Comparison of ENCODE assay signal across 1 cellular context in the genomic region with DNA sequence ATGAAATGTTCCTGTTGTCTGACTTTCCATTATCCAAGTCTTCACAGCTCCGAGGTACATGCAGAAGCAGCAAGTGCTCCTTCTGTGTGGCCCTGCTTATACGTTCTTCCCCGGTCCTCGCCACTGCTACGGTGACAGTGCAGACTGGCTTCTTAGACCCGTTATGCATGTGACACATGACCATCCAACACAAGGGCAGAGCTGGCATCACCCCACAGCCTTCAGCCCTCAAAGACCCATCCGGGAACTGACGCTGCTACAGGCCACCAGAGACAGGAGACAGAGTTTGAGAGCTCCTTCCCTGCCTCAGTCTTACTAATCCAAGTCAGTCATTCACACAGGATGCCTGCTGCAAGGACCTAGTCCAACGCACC.
TF ChIP-seq lines count a peak whose summit lies in the region.

No MANE protein-coding gene starts in this region.

TF ChIP-seq in H1, 55 proteins besides CTCF, POLR2A, EP300 and RAD21 (continued from another document):
- TF ChIP-seq, protein P1, sequence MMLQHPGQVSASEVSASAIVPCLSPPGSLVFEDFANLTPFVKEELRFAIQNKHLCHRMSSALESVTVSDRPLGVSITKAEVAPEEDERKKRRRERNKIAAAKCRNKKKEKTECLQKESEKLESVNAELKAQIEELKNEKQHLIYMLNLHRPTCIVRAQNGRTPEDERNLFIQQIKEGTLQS (IDR thresholded peaks at IDR 0.05; ENCODE audit: insufficient read depth, low read depth, low read length), result no peak
- TF ChIP-seq BCL11A (IDR thresholded peaks at IDR 0.05; ENCODE audit: low read depth in 2 of 2, low read length in 2 of 2) (no peak), POLR2AphosphoS5 (IDR thresholded peaks at IDR 0.05; ENCODE audit: low read depth, low read length) (no peak), GTF2F1 (IDR thresholded peaks at IDR 0.05; ENCODE audit: borderline replicate concordance, low read depth, low read length) (no peak), SP1 (IDR thresholded peaks at IDR 0.05; ENCODE audit: low read depth, low read length) (no peak), CHD2 (IDR thresholded peaks at IDR 0.05; ENCODE audit: low read length) (no peak), ASH2L (IDR thresholded peaks at IDR 0.05; ENCODE audit: low read length) (no peak), JUN (IDR thresholded peaks at IDR 0.05; ENCODE audit: low read depth, low read length) (no peak), SRF (IDR thresholded peaks at IDR 0.05; ENCODE audit: low read depth, low read length) (no peak), RBBP5 (IDR thresholded peaks at IDR 0.05; ENCODE audit: borderline replicate concordance, low read depth, low read length) (no peak)
- TF ChIP-seq, protein P2, sequence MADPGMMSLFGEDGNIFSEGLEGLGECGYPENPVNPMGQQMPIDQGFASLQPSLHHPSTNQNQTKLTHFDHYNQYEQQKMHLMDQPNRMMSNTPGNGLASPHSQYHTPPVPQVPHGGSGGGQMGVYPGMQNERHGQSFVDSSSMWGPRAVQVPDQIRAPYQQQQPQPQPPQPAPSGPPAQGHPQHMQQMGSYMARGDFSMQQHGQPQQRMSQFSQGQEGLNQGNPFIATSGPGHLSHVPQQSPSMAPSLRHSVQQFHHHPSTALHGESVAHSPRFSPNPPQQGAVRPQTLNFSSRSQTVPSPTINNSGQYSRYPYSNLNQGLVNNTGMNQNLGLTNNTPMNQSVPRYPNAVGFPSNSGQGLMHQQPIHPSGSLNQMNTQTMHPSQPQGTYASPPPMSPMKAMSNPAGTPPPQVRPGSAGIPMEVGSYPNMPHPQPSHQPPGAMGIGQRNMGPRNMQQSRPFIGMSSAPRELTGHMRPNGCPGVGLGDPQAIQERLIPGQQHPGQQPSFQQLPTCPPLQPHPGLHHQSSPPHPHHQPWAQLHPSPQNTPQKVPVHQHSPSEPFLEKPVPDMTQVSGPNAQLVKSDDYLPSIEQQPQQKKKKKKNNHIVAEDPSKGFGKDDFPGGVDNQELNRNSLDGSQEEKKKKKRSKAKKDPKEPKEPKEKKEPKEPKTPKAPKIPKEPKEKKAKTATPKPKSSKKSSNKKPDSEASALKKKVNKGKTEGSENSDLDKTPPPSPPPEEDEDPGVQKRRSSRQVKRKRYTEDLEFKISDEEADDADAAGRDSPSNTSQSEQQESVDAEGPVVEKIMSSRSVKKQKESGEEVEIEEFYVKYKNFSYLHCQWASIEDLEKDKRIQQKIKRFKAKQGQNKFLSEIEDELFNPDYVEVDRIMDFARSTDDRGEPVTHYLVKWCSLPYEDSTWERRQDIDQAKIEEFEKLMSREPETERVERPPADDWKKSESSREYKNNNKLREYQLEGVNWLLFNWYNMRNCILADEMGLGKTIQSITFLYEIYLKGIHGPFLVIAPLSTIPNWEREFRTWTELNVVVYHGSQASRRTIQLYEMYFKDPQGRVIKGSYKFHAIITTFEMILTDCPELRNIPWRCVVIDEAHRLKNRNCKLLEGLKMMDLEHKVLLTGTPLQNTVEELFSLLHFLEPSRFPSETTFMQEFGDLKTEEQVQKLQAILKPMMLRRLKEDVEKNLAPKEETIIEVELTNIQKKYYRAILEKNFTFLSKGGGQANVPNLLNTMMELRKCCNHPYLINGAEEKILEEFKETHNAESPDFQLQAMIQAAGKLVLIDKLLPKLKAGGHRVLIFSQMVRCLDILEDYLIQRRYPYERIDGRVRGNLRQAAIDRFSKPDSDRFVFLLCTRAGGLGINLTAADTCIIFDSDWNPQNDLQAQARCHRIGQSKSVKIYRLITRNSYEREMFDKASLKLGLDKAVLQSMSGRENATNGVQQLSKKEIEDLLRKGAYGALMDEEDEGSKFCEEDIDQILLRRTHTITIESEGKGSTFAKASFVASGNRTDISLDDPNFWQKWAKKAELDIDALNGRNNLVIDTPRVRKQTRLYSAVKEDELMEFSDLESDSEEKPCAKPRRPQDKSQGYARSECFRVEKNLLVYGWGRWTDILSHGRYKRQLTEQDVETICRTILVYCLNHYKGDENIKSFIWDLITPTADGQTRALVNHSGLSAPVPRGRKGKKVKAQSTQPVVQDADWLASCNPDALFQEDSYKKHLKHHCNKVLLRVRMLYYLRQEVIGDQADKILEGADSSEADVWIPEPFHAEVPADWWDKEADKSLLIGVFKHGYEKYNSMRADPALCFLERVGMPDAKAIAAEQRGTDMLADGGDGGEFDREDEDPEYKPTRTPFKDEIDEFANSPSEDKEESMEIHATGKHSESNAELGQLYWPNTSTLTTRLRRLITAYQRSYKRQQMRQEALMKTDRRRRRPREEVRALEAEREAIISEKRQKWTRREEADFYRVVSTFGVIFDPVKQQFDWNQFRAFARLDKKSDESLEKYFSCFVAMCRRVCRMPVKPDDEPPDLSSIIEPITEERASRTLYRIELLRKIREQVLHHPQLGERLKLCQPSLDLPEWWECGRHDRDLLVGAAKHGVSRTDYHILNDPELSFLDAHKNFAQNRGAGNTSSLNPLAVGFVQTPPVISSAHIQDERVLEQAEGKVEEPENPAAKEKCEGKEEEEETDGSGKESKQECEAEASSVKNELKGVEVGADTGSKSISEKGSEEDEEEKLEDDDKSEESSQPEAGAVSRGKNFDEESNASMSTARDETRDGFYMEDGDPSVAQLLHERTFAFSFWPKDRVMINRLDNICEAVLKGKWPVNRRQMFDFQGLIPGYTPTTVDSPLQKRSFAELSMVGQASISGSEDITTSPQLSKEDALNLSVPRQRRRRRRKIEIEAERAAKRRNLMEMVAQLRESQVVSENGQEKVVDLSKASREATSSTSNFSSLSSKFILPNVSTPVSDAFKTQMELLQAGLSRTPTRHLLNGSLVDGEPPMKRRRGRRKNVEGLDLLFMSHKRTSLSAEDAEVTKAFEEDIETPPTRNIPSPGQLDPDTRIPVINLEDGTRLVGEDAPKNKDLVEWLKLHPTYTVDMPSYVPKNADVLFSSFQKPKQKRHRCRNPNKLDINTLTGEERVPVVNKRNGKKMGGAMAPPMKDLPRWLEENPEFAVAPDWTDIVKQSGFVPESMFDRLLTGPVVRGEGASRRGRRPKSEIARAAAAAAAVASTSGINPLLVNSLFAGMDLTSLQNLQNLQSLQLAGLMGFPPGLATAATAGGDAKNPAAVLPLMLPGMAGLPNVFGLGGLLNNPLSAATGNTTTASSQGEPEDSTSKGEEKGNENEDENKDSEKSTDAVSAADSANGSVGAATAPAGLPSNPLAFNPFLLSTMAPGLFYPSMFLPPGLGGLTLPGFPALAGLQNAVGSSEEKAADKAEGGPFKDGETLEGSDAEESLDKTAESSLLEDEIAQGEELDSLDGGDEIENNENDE (IDR thresholded peaks at IDR 0.05; ENCODE audit: insufficient replicate concordance, low read length), result no peak
- TF ChIP-seq, protein P3, sequence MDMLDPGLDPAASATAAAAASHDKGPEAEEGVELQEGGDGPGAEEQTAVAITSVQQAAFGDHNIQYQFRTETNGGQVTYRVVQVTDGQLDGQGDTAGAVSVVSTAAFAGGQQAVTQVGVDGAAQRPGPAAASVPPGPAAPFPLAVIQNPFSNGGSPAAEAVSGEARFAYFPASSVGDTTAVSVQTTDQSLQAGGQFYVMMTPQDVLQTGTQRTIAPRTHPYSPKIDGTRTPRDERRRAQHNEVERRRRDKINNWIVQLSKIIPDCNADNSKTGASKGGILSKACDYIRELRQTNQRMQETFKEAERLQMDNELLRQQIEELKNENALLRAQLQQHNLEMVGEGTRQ (IDR thresholded peaks at IDR 0.05; ENCODE audit: low read length), result no peak
- TF ChIP-seq, protein P4, sequence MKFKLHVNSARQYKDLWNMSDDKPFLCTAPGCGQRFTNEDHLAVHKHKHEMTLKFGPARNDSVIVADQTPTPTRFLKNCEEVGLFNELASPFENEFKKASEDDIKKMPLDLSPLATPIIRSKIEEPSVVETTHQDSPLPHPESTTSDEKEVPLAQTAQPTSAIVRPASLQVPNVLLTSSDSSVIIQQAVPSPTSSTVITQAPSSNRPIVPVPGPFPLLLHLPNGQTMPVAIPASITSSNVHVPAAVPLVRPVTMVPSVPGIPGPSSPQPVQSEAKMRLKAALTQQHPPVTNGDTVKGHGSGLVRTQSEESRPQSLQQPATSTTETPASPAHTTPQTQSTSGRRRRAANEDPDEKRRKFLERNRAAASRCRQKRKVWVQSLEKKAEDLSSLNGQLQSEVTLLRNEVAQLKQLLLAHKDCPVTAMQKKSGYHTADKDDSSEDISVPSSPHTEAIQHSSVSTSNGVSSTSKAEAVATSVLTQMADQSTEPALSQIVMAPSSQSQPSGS (IDR thresholded peaks at IDR 0.05; ENCODE audit: low read length), result no peak
